Comparison of ENCODE assay signal across 19 cellular contexts in the genomic region with DNA sequence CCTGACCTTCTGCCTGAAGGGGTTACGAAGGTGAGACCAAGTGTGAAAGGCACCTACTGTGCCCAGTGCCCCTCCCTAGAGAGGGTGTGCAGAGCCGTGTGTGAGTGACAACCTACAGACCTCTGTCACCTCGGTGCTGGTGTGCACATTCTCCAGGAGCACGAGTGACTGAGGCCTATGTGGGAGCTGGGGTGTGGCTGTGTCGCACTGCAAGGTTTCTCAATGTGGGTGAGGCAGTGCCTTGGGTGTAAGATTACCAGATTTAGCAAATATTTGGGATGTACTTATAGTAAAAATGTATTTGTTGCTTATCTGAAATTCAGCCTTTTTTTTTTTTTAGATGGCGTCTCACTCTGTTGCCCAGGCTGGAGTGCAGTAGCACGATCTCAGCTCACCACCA. TPM values are rescaled to one million over a fixed set of nuclear protein-coding genes. Genes with fewer than 3 reads are reported as not detected.
DNase-seq lines count a peak whose midpoint lies in the region; ATAC-seq, FAIRE-seq and TF ChIP-seq lines count a peak whose summit lies in the region.
"Had no signal": no experiment of that assay in that cellular context is flagged by ENCODE, and none has a peak within 500 bp of the region (broad histone marks: within the 10 kb centered on the region; RNA-seq: fewer than 3 reads in every experiment).

No MANE protein-coding gene starts in this region.

- H2AFZ ChIP-seq in K562 (ENCODE audit: low read depth, low read length), result peak overlapping the region; percentile 87

- H4K20me1 ChIP-seq in K562 (replicated peaks; ENCODE audit: control insufficient read depth, insufficient read depth, low read length), result no peaks in the 10 kb centered on the region

- no peak for DNase-seq in activated naive CD4-positive, alpha-beta T cell treated with anti-CD3 and anti-CD28 coated beads for 36 hours
- DNase-seq in activated naive CD4-positive, alpha-beta T cell (lab: John Stamatoyannopoulos, UW), result no peak
- DNase-seq in K562 (ENCODE audit: extremely low read depth in 1 of 4, low spot score in 3 of 4) (no peak), mucosa of descending colon (peak in 2 of 3 donors; percentile 50 to 57), transverse colon (no peak)
- DNase-seq in activated CD4-positive, alpha-beta memory T cell treated with anti-CD3 and anti-CD28 coated beads for 36 hours, result no peak
- DNase-seq: activated CD4-positive, CD25-positive, alpha-beta regulatory T cell treated with anti-CD3 and anti-CD28 coated beads, Interleukin-2, amount 50 U/mL, for 72 hours; CD4-positive, alpha-beta memory T cell; effector memory CD4-positive, alpha-beta T cell; EL; NCI-H2227 treated with DMSO at 0.1 percent for 48 hours; stimulated activated naive CD4-positive, alpha-beta T cell treated with Interleukin-2 at 50 U/mL for 16 hours; T-helper 1 cell had no signal

- in situ Hi-C loops in K562 (cut with MboI), result no loop called here
- in situ Hi-C loops in transverse colon (cut with MboI; ENCODE audit: low pct_ligation_motif_present in 1 of 4, low pct_unique_long_range_greater_than_20kb in 1 of 4, low sequenced_read_pairs in 3 of 4), result no loop called here

- POLR2A ChIA-PET in K562 (lab: Yijun Ruan, JAX), result interaction anchor here (1.2 to 2.0 kb wide), 2 partner anchors 11 to 35 kb away, joined by 3 to 36 read pairs; no protein-coding TSS in a partner anchor
- POLR2A ChIA-PET in activated CD4-positive, alpha-beta memory T cell treated with anti-CD3 and anti-CD28 coated beads for 36 hours (lab: Charles Lee), result no interaction called here

- H3K9ac ChIP-seq in K562 (ENCODE audit: insufficient read depth in 1 of 2, low read depth in 2 of 2, low read length in 2 of 2), result peak overlapping the region; percentile 73 to 84

- H3K4me2 ChIP-seq in K562 (ENCODE audit: insufficient read depth, low read length), result peak overlapping the region; percentile 74
- H3K4me2 ChIP-seq: A549 had no signal

- H3K27ac ChIP-seq in K562 (ENCODE audit: extremely low read depth, low read depth, low read length), result peak overlapping the region; percentile 81
- peak overlapping the region; percentile 77 to 93 (median 88) for H3K27ac ChIP-seq in transverse colon
- H3K27ac ChIP-seq: A549 had no signal

- ATAC-seq in K562 (peak; percentile 3; the same call in 1 of the 3 replicates), mucosa of descending colon (no peak), GM19455 (IDR thresholded peaks at IDR 0.05; ENCODE audit: unreplicated experiment) (no peak), HG03378 (IDR thresholded peaks at IDR 0.05; ENCODE audit: unreplicated experiment) (no peak)
- ATAC-seq: A549, Right ventricle myocardium inferior had no signal

- no peak for TF ChIP-seq RAD21 in K562 (CRISPR knock-in tag; conservative IDR thresholded peaks at IDR 0.05 in 1 of 2, IDR thresholded peaks at IDR 0.05 in 1 of 2)

- no peaks in the 10 kb centered on the region for H3K36me3 Mint-ChIP-seq in activated naive CD4-positive, alpha-beta T cell treated with anti-CD3 and anti-CD28 coated beads for 36 hours (ENCODE audit: low read depth)
- H3K36me3 Mint-ChIP-seq in activated CD4-positive, alpha-beta memory T cell treated with anti-CD3 and anti-CD28 coated beads for 36 hours, result no peaks in the 10 kb centered on the region
- H3K36me3 Mint-ChIP-seq: activated naive CD4-positive, alpha-beta T cell treated with anti-CD3 and anti-CD28 coated beads, Interleukin-2, amount 50 U/mL, for 24 hours; CD4-positive, alpha-beta memory T cell had no signal

- peaks cover 8% of the 10 kb centered on the region; the same call in 1 of the 3 replicates for H3K79me2 ChIP-seq in K562 (ENCODE audit: control insufficient read depth, insufficient read depth, low read length)

- no peaks in the 10 kb centered on the region for H3K27me3 Mint-ChIP-seq in activated naive CD4-positive, alpha-beta T cell treated with anti-CD3 and anti-CD28 coated beads for 36 hours (ENCODE audit: low read depth)
- H3K27me3 Mint-ChIP-seq in activated CD4-positive, alpha-beta memory T cell treated with anti-CD3 and anti-CD28 coated beads for 36 hours, result no peaks in the 10 kb centered on the region
- H3K27me3 Mint-ChIP-seq: activated naive CD4-positive, alpha-beta T cell treated with anti-CD3 and anti-CD28 coated beads, Interleukin-2, amount 50 U/mL, for 24 hours; CD4-positive, alpha-beta memory T cell had no signal

- no peak overlapping the region for H3K4me3 Mint-ChIP-seq in activated naive CD4-positive, alpha-beta T cell treated with anti-CD3 and anti-CD28 coated beads for 36 hours
- H3K4me3 Mint-ChIP-seq in activated CD4-positive, alpha-beta memory T cell treated with anti-CD3 and anti-CD28 coated beads for 36 hours, result no peak overlapping the region
- H3K4me3 Mint-ChIP-seq: activated naive CD4-positive, alpha-beta T cell treated with anti-CD3 and anti-CD28 coated beads, Interleukin-2, amount 50 U/mL, for 24 hours; CD4-positive, alpha-beta memory T cell had no signal

- peaks cover 28% of the 10 kb centered on the region for H3K4me1 Mint-ChIP-seq in activated naive CD4-positive, alpha-beta T cell treated with anti-CD3 and anti-CD28 coated beads for 36 hours (ENCODE audit: low read depth)
- H3K4me1 Mint-ChIP-seq in activated CD4-positive, alpha-beta memory T cell treated with anti-CD3 and anti-CD28 coated beads for 36 hours (ENCODE audit: low read depth), result peaks cover 16% of the 10 kb centered on the region

- H3K4me1 ChIP-seq in K562 (replicated peaks in 1 of 2; ENCODE audit: control insufficient read depth in 2 of 2, insufficient read depth in 2 of 2, low read length in 2 of 2), result peaks cover 35 to 47% of the 10 kb centered on the region in 2 experiments
- peaks cover 60% of the 10 kb centered on the region for H3K4me1 ChIP-seq in mucosa of descending colon (ENCODE audit: low read depth)
- H3K4me1 ChIP-seq in transverse colon, result peaks cover 19 to 56% (median 50%) of the 10 kb centered on the region in 4 donors

- TF ChIP-seq POLR2A in K562 (conservative IDR thresholded peaks at IDR 0.05) (no peak), transverse colon (IDR thresholded peaks at IDR 0.05) (no peak)

- TF ChIP-seq EP300 in K562 (IDR thresholded peaks at IDR 0.05; ENCODE audit: low read length), result no peak
- no peak for TF ChIP-seq EP300 in transverse colon (IDR thresholded peaks at IDR 0.05; ENCODE audit: low read depth)

- H3K27me3 ChIP-seq in K562 (ENCODE audit: control insufficient read depth in 2 of 2, insufficient read depth in 2 of 2, low read length in 2 of 2) (no peaks in the 10 kb centered on the region), transverse colon (no peaks in the 10 kb centered on the region)

- no peak for FAIRE-seq in K562 (lab: Jason Lieb, UNC)
- FAIRE-seq: A549, urothelium cell line had no signal

- BruUV-seq in K562 (replicated peaks; lab: Mats Ljungman, UMichigan), result TSS peak; percentile 76

- H3K36me3 ChIP-seq in K562 (ENCODE audit: control insufficient read depth, insufficient read depth, low read length) (no peaks in the 10 kb centered on the region), mucosa of descending colon (ENCODE audit: low read depth) (no peaks in the 10 kb centered on the region), transverse colon (no peaks in the 10 kb centered on the region)

- H3K4me3 ChIP-seq in K562, result peak overlapping the region; percentile 8; the same call in 1 of the 2 replicates
- H3K4me3 ChIP-seq in mucosa of descending colon, result no peak overlapping the region
- no peak overlapping the region for H3K4me3 ChIP-seq in transverse colon
- H3K4me3 ChIP-seq: A549 had no signal

- no peaks in the 10 kb centered on the region for H3K9me3 ChIP-seq in K562 (replicated peaks; ENCODE audit: control insufficient read depth, insufficient read depth, low read depth, low read length)
- H3K9me3 ChIP-seq in mucosa of descending colon, result no peaks in the 10 kb centered on the region
- H3K9me3 ChIP-seq in transverse colon, result no peaks in the 10 kb centered on the region
- H3K9me3 ChIP-seq: A549 had no signal

- peak overlapping the region; percentile 41 for H3K27ac Mint-ChIP-seq in activated naive CD4-positive, alpha-beta T cell treated with anti-CD3 and anti-CD28 coated beads for 36 hours
- no peak overlapping the region for H3K27ac Mint-ChIP-seq in activated CD4-positive, alpha-beta memory T cell treated with anti-CD3 and anti-CD28 coated beads for 36 hours
- H3K27ac Mint-ChIP-seq: activated naive CD4-positive, alpha-beta T cell treated with anti-CD3 and anti-CD28 coated beads, Interleukin-2, amount 50 U/mL, for 24 hours had no signal

- WGBS in K562 (ENCODE audit: insufficient coverage, low coverage, missing lambda C conversion rate), result 58% methylated on average over 6 of the region's 7 CpGs
- 64 to 90% methylated on average over 3 to 7 of the region's 7 CpGs for WGBS in transverse colon (ENCODE audit: low coverage in 1 of 2), 2 donors

- H3K9me3 Mint-ChIP-seq in activated naive CD4-positive, alpha-beta T cell treated with anti-CD3 and anti-CD28 coated beads for 36 hours, result no peaks in the 10 kb centered on the region
- no peaks in the 10 kb centered on the region for H3K9me3 Mint-ChIP-seq in activated CD4-positive, alpha-beta memory T cell treated with anti-CD3 and anti-CD28 coated beads for 36 hours
- H3K9me3 Mint-ChIP-seq: activated naive CD4-positive, alpha-beta T cell treated with anti-CD3 and anti-CD28 coated beads, Interleukin-2, amount 50 U/mL, for 24 hours; CD4-positive, alpha-beta memory T cell had no signal

- TF ChIP-seq CTCF in K562 (IDR thresholded peaks at IDR 0.05 in 2 of 3, conservative IDR thresholded peaks at IDR 0.05 in 1 of 3; ENCODE audit: insufficient read depth in 2 of 3, low read depth in 1 of 3, low read length in 3 of 3) (no peak), mucosa of descending colon (IDR thresholded peaks at IDR 0.05) (no peak), transverse colon (IDR thresholded peaks at IDR 0.05) (no peak)

- peaks cover 2% of the 10 kb centered on the region for H3K9me1 ChIP-seq in K562 (ENCODE audit: control insufficient read depth, insufficient read depth, low read length)

- intact Hi-C loops in activated naive CD4-positive, alpha-beta T cell treated with anti-CD3 and anti-CD28 coated beads for 36 hours (cut with micrococcal nuclease), result no loop called here
- intact Hi-C loops in K562 (cut with micrococcal nuclease), result no loop called here
- intact Hi-C loops in mucosa of descending colon (cut with DNase I, micrococcal nuclease), result no loop called here
- intact Hi-C loops in transverse colon (cut with DNase I; ENCODE audit: low total_unique reads), result no loop called here
- intact Hi-C loops in activated CD4-positive, alpha-beta memory T cell treated with anti-CD3 and anti-CD28 coated beads for 36 hours (cut with micrococcal nuclease), result loop anchor here (10.0 kb wide), 1 partner anchor 193 kb away; no protein-coding TSS in a partner anchor

- CTCF ChIA-PET in activated naive CD4-positive, alpha-beta T cell treated with anti-CD3 and anti-CD28 coated beads for 36 hours (lab: Charles Lee), result interaction anchor here (0.7 to 8.1 kb wide), 5 partner anchors 9 to 298 kb away, joined by 3 to 161 read pairs (median 3); no protein-coding TSS in a partner anchor
- CTCF ChIA-PET in K562 (lab: Yijun Ruan, JAX; ENCODE audit: low intra/inter-chr PET ratio), result no interaction called here
- CTCF ChIA-PET in activated CD4-positive, alpha-beta memory T cell treated with anti-CD3 and anti-CD28 coated beads for 36 hours (lab: Charles Lee), result interaction anchor here (1.4 kb wide), 1 partner anchor 63 kb away, joined by 5 read pairs; no protein-coding TSS in a partner anchor

RNA-seq across cellular contexts. Expression of a gene that starts 5.6 kb away (rescaled TPM):
- total RNA-seq in activated naive CD4-positive, alpha-beta T cell treated with anti-CD3 and anti-CD28 coated beads for 36 hours, result 10 to 100 TPM; 11.9 to 12.0 TPM
- 13.4 and 36.4 TPM in 2 replicates for total RNA-seq in K562 (2011; cell fraction: chromatin; rRNA removed; ENCODE audit: low replicate concordance)
- total RNA-seq in K562 (2011; cell fraction: nucleolus; rRNA removed), result 36.2 and 45.1 TPM in 2 replicates
- total RNA-seq in K562 (2011; cell fraction: nucleoplasm; rRNA removed), result 27.5 and 29.2 TPM in 2 replicates
- total RNA-seq in K562 (2014; rRNA removed) (51.1 and 52.9 TPM in 2 replicates), K562 (2014; rRNA removed; fragmentation: Illumina TruSeq; extraction: Trizol) (18.1 and 18.3 TPM in 2 replicates), K562 (2015; rRNA removed; fragmentation: Illumina TruSeq; extraction: Trizol) (32.3 and 35.3 TPM in 2 replicates), K562 (2021) (31.9 and 37.5 TPM in 2 replicates), mucosa of descending colon (100 to 1,000 TPM; 177 to 472 (median 306) TPM), transverse colon (100 to 1,000 TPM in 3 of 4 donors, 10 to 100 TPM in 1; 82.7 to 714 (median 225) TPM)
- polyA plus RNA-seq in K562 (2011; rRNA removed) (33.8 and 53.6 TPM in 2 replicates), K562 (2014; fragmentation: Illumina TruSeq; extraction: Trizol) (43.8 and 49.3 TPM in 2 replicates), K562 (2014; fragmentation: Nextera tagmentation; extraction: Ambion mirVana) (under 1 TPM; 0.15 to 0.51 TPM), K562 (2014; rRNA removed) (37.6 and 47.9 TPM in 2 replicates)
- 55.3 and 60.0 TPM in 2 replicates for polyA plus RNA-seq in K562 (2011; cell fraction: cytosol; rRNA removed)
- 31.9 and 33.6 TPM in 2 replicates for polyA plus RNA-seq in K562 (2011; cell fraction: nucleus; rRNA removed)
- 40.3 and 41.6 TPM in 2 replicates for polyA plus RNA-seq in K562 (2012)
- polyA minus RNA-seq in K562 (2011; rRNA and poly(A)+ RNA removed), result 22.8 and 32.2 TPM in 2 replicates
- 25.5 and 30.8 TPM in 2 replicates for polyA minus RNA-seq in K562 (2011; cell fraction: cytosol; rRNA and poly(A)+ RNA removed)
- polyA minus RNA-seq in K562 (2011; cell fraction: nucleus; rRNA and poly(A)+ RNA removed), result 7.8 and 15.0 TPM in 2 replicates
- 10 to 100 TPM; 14.8 to 16.8 TPM for total RNA-seq in activated CD4-positive, alpha-beta memory T cell treated with anti-CD3 and anti-CD28 coated beads for 36 hours

RNA-seq across cellular contexts. Expression of a gene that starts 26.0 kb away (rescaled TPM):
- total RNA-seq in activated naive CD4-positive, alpha-beta T cell treated with anti-CD3 and anti-CD28 coated beads for 36 hours, result 100 to 1,000 TPM; 105 to 114 TPM
- total RNA-seq in K562 (2011; cell fraction: chromatin; rRNA removed; ENCODE audit: low replicate concordance), result 57.3 and 108 TPM in 2 replicates
- total RNA-seq in K562 (2011; cell fraction: nucleolus; rRNA removed), result 50.4 and 52.2 TPM in 2 replicates
- 58.1 and 76.9 TPM in 2 replicates for total RNA-seq in K562 (2011; cell fraction: nucleoplasm; rRNA removed)
- total RNA-seq in K562 (2014; rRNA removed) (3.4 and 4.3 TPM in 2 replicates), K562 (2014; rRNA removed; fragmentation: Illumina TruSeq; extraction: Trizol) (2.5 and 2.9 TPM in 2 replicates), K562 (2015; rRNA removed; fragmentation: Illumina TruSeq; extraction: Trizol) (4.9 and 6.7 TPM in 2 replicates), K562 (2021) (6.2 and 6.4 TPM in 2 replicates), mucosa of descending colon (10 to 100 TPM; 37.7 to 64.3 (median 52.5) TPM), transverse colon (100 to 1,000 TPM in 2 of 4 donors, 10 to 100 TPM in 2; 50.2 to 206 (median 85.3) TPM)
- polyA plus RNA-seq in K562 (2011; rRNA removed) (8.4 and 10.6 TPM in 2 replicates), K562 (2014; fragmentation: Illumina TruSeq; extraction: Trizol) (6.3 and 6.4 TPM in 2 replicates), K562 (2014; fragmentation: Nextera tagmentation; extraction: Ambion mirVana) (under 1 TPM; 0.18 to 0.59 TPM), K562 (2014; rRNA removed) (11.2 and 12.0 TPM in 2 replicates)
- 5.7 TPM in 2 replicates for polyA plus RNA-seq in K562 (2011; cell fraction: cytosol; rRNA removed)
- 100 and 142 TPM in 2 replicates for polyA plus RNA-seq in K562 (2011; cell fraction: nucleus; rRNA removed)
- 13.7 and 47.5 TPM in 2 replicates for polyA plus RNA-seq in K562 (2012)
- polyA minus RNA-seq in K562 (2011; rRNA and poly(A)+ RNA removed), result 4.1 and 4.6 TPM in 2 replicates
- polyA minus RNA-seq in K562 (2011; cell fraction: cytosol; rRNA and poly(A)+ RNA removed), result 1.1 and 2.8 TPM in 2 replicates
- polyA minus RNA-seq in K562 (2011; cell fraction: nucleus; rRNA and poly(A)+ RNA removed), result 17.1 and 18.2 TPM in 2 replicates
- total RNA-seq in activated CD4-positive, alpha-beta memory T cell treated with anti-CD3 and anti-CD28 coated beads for 36 hours, result 10 to 100 TPM; 79.7 to 91.1 TPM

RNA-seq across cellular contexts. Expression of a gene that starts 36.0 kb away (rescaled TPM):
- total RNA-seq in activated naive CD4-positive, alpha-beta T cell treated with anti-CD3 and anti-CD28 coated beads for 36 hours, result 10 to 100 TPM; 64.7 to 70.1 TPM
- total RNA-seq in K562 (2011; cell fraction: chromatin; rRNA removed; ENCODE audit: low replicate concordance), result 154 and 336 TPM in 2 replicates
- total RNA-seq in K562 (2011; cell fraction: nucleolus; rRNA removed), result 191 and 196 TPM in 2 replicates
- total RNA-seq in K562 (2011; cell fraction: nucleoplasm; rRNA removed), result 146 and 161 TPM in 2 replicates
- total RNA-seq in K562 (2014; rRNA removed) (42.0 and 46.1 TPM in 2 replicates), K562 (2014; rRNA removed; fragmentation: Illumina TruSeq; extraction: Trizol) (7.4 and 10.6 TPM in 2 replicates), K562 (2015; rRNA removed; fragmentation: Illumina TruSeq; extraction: Trizol) (24.6 and 26.1 TPM in 2 replicates), K562 (2021) (60.7 and 67.0 TPM in 2 replicates), mucosa of descending colon (10 to 100 TPM; 69.3 to 84.8 (median 84.0) TPM), transverse colon (100 to 1,000 TPM in 3 of 4 donors, 10 to 100 TPM in 1; 99.4 to 233 (median 108) TPM)
- polyA plus RNA-seq in K562 (2011; rRNA removed) (22.1 and 37.3 TPM in 2 replicates), K562 (2014; fragmentation: Illumina TruSeq; extraction: Trizol) (24.6 and 31.8 TPM in 2 replicates), K562 (2014; fragmentation: Nextera tagmentation; extraction: Ambion mirVana) (under 1 TPM; 0.23 to 0.38 TPM), K562 (2014; rRNA removed) (34.1 and 38.4 TPM in 2 replicates)
- polyA plus RNA-seq in K562 (2011; cell fraction: cytosol; rRNA removed), result 24.6 and 28.2 TPM in 2 replicates
- 196 and 222 TPM in 2 replicates for polyA plus RNA-seq in K562 (2011; cell fraction: nucleus; rRNA removed)
- 43.7 and 72.2 TPM in 2 replicates for polyA plus RNA-seq in K562 (2012)
- polyA minus RNA-seq in K562 (2011; rRNA and poly(A)+ RNA removed), result 21.7 and 23.5 TPM in 2 replicates
- 35.0 and 48.2 TPM in 2 replicates for polyA minus RNA-seq in K562 (2011; cell fraction: cytosol; rRNA and poly(A)+ RNA removed)
- 50.9 and 51.5 TPM in 2 replicates for polyA minus RNA-seq in K562 (2011; cell fraction: nucleus; rRNA and poly(A)+ RNA removed)
- 10 to 100 TPM; 77.4 to 79.6 TPM for total RNA-seq in activated CD4-positive, alpha-beta memory T cell treated with anti-CD3 and anti-CD28 coated beads for 36 hours

Comparison
In these comparisons a context has a peak if more than half of its experiments do, and no peak if none do; other contexts are left out.
1. DNase-seq: peak in mucosa of descending colon (2 of 3); none in activated naive CD4-positive, alpha-beta T cell treated with anti-CD3 and anti-CD28 coated beads for 36 hours (single experiment), activated naive CD4-positive, alpha-beta T cell (0 of 4), K562 (0 of 4), transverse colon (single experiment) and activated CD4-positive, alpha-beta memory T cell treated with anti-CD3 and anti-CD28 coated beads for 36 hours (single experiment).